Comparison of ENCODE assay signal across 10 cellular contexts in genomic region chr16:1003551-1004347, GRCh38. TPM values are rescaled to one million over a fixed set of nuclear protein-coding genes. Genes with fewer than 3 reads are reported as not detected.
DNase-seq lines count a peak whose midpoint lies in the region; ATAC-seq and TF ChIP-seq lines count a peak whose summit lies in the region.
"Had no signal": no experiment of that assay in that cellular context is flagged by ENCODE, and none has a peak within 500 bp of the region (broad histone marks: within the 10 kb centered on the region; RNA-seq: fewer than 3 reads in every experiment).

No MANE protein-coding gene starts in this region.

- peak; percentile 48 for DNase-seq in ACHN
- peak; percentile 39 for DNase-seq in MM.1S
- peak; percentile 74 to 76 for DNase-seq in activated T-cell treated with anti-CD3 and anti-CD28 coated beads, Interleukin-2, amount 50 U/mL, for 48 hours
- no peak for DNase-seq in mucosa of descending colon
- no peak for DNase-seq in smooth muscle cell (lab: John Stamatoyannopoulos, UW; ENCODE audit: unreplicated experiment)
- no peak for DNase-seq in erythroblast (lab: John Stamatoyannopoulos, UW)
- no peak for DNase-seq in posterior vena cava (ENCODE audit: low spot score)
- no peak for DNase-seq in NCI-H1417 (lab: John Stamatoyannopoulos, UW)
- DNase-seq: NCI-H2171 treated with DMSO at 0.1 percent for 48 hours had no signal

- TF ChIP-seq POLR2A in erythroblast (IDR thresholded peaks at IDR 0.05; ENCODE audit: low read length): no peak

- H3K9me2 ChIP-seq in MM.1S (replicated peaks; ENCODE audit: insufficient read depth, low read length): no peaks in the 10 kb centered on the region

- TF ChIP-seq CTCF in MM.1S (IDR thresholded peaks at IDR 0.05; ENCODE audit: low read length) (no peak), mucosa of descending colon (IDR thresholded peaks at IDR 0.05) (no peak), smooth muscle cell (IDR thresholded peaks at IDR 0.05; ENCODE audit: borderline replicate concordance, insufficient read depth, poor library complexity, severe bottlenecking) (no peak)

- H3K36me3 ChIP-seq in MM.1S (replicated peaks; ENCODE audit: insufficient read depth, low read length): no peaks in the 10 kb centered on the region
- no peaks in the 10 kb centered on the region for H3K36me3 ChIP-seq in mucosa of descending colon (ENCODE audit: low read depth)
- H3K36me3 ChIP-seq in smooth muscle cell (ENCODE audit: low read depth): no peaks in the 10 kb centered on the region

- intact Hi-C loops in mucosa of descending colon (cut with DNase I, micrococcal nuclease): no loop called here
- intact Hi-C loops in posterior vena cava (cut with DNase I): no loop called here

- H3K27me3 ChIP-seq in MM.1S (replicated peaks; ENCODE audit: insufficient read depth, low read length) (peaks cover 95% of the 10 kb centered on the region), smooth muscle cell (ENCODE audit: low read depth) (no peaks in the 10 kb centered on the region)

- H3K79me2 ChIP-seq in MM.1S (ENCODE audit: low read length) (no peaks in the 10 kb centered on the region), smooth muscle cell (ENCODE audit: low read depth) (no peaks in the 10 kb centered on the region)

- H4K20me1 ChIP-seq in MM.1S (ENCODE audit: insufficient read depth, low read length) (no peaks in the 10 kb centered on the region), smooth muscle cell (ENCODE audit: low read depth) (no peaks in the 10 kb centered on the region)

- ATAC-seq in mucosa of descending colon: peak; percentile 37

- H2AFZ ChIP-seq in MM.1S (ENCODE audit: low read length) (no peak overlapping the region), smooth muscle cell (ENCODE audit: low read depth) (no peak overlapping the region)

- H3F3A ChIP-seq in MM.1S (ENCODE audit: insufficient read depth, low read length): no peaks in the 10 kb centered on the region
- H3F3A ChIP-seq in smooth muscle cell (ENCODE audit: low read depth): no peaks in the 10 kb centered on the region

- H3K4me2 ChIP-seq in MM.1S (ENCODE audit: low read depth, low read length) (peak overlapping the region; percentile 71), smooth muscle cell (no peak overlapping the region)

- H3K9me3 ChIP-seq in MM.1S (replicated peaks; ENCODE audit: insufficient read depth, low read length): no peaks in the 10 kb centered on the region
- no peaks in the 10 kb centered on the region for H3K9me3 ChIP-seq in mucosa of descending colon
- H3K9me3 ChIP-seq in smooth muscle cell (replicated peaks; ENCODE audit: low read depth): no peaks in the 10 kb centered on the region

- 85% methylated on average over 33 of the region's 33 CpGs for WGBS in smooth muscle cell (ENCODE audit: low lambda C conversion rate)

- H3K27ac ChIP-seq in MM.1S (ENCODE audit: low read length) (no peak overlapping the region), smooth muscle cell (ENCODE audit: low read depth) (no peak overlapping the region)
- H3K27ac ChIP-seq: HL-60 had no signal

- H3K4me1 ChIP-seq in MM.1S (ENCODE audit: low read length): peaks cover 9% of the 10 kb centered on the region; the same call in 1 of the 2 replicates
- H3K4me1 ChIP-seq in mucosa of descending colon (ENCODE audit: low read depth): no peaks in the 10 kb centered on the region
- no peaks in the 10 kb centered on the region for H3K4me1 ChIP-seq in smooth muscle cell (ENCODE audit: low read depth)

- in situ Hi-C loops in ACHN (cut with HindIII; ENCODE audit: low pct_ligation_motif_present, low pct_unique_long_range_greater_than_20kb, low sequenced_read_pairs): no loop called here

- H3K9ac ChIP-seq in MM.1S (ENCODE audit: low read length): no peak overlapping the region
- no peak overlapping the region for H3K9ac ChIP-seq in smooth muscle cell (ENCODE audit: low read depth)

- peak overlapping the region; percentile 9; the same call in 1 of the 2 replicates for H3K4me3 ChIP-seq in MM.1S (ENCODE audit: low read length)
- no peak overlapping the region for H3K4me3 ChIP-seq in mucosa of descending colon
- no peak overlapping the region for H3K4me3 ChIP-seq in smooth muscle cell

RNA-seq across cellular contexts. Expression of gene SOX8, which starts 22.2 kb away (rescaled TPM):
- total RNA-seq in mucosa of descending colon (1 to 10 TPM in 1 of 3 donors, under 1 TPM in 2; 0.67 to 3.1 (median 0.75) TPM), smooth muscle cell (1.8 and 4.2 TPM in 2 replicates), posterior vena cava (under 1 TPM; 0.71 to 0.79 TPM)
- polyA plus RNA-seq in smooth muscle cell: 2.9 and 3.5 TPM in 2 replicates

RNA-seq across cellular contexts. Expression of gene LMF1, which starts 33.0 kb away (rescaled TPM):
- total RNA-seq in mucosa of descending colon (10 to 100 TPM; 16.4 to 26.5 (median 25.1) TPM), smooth muscle cell (17.1 and 25.3 TPM in 2 replicates), posterior vena cava (10 to 100 TPM; 16.4 to 21.8 TPM)
- polyA plus RNA-seq in smooth muscle cell: 29.8 and 33.2 TPM in 2 replicates

Comparison
In these comparisons a context has a peak if more than half of its experiments do, and no peak if none do; other contexts are left out.
1. DNase-seq: peak in ACHN (single experiment), MM.1S (single experiment) and activated T-cell treated with anti-CD3 and anti-CD28 coated beads, Interleukin-2, amount 50 U/mL, for 48 hours (2 of 2); none in mucosa of descending colon (0 of 3), smooth muscle cell (single experiment), erythroblast (0 of 2), posterior vena cava (single experiment) and NCI-H1417 (0 of 3).